ENCODE assay signal across 1 cellular context in genomic region chr5:142486581-142486980, GRCh38.
TF ChIP-seq lines count a peak whose summit lies in the region.

No MANE protein-coding gene starts in this region.

TF ChIP-seq in SK-N-SH treated with all-trans-retinoic acid at 6 μM for 48 hours, 23 proteins besides CTCF, POLR2A, EP300 and RAD21 (continued from another document):
- TF ChIP-seq PATZ1 (CRISPR knock-in tag; IDR thresholded peaks at IDR 0.05; ENCODE audit: borderline replicate concordance) (no peak), RARB (CRISPR knock-in tag; IDR thresholded peaks at IDR 0.05) (no peak)
